8 cellular contexts compared by ENCODE assay signal in genomic region chr1:14778882-14779594, GRCh38.
DNase-seq lines count a peak whose midpoint lies in the region; ATAC-seq and TF ChIP-seq lines count a peak whose summit lies in the region.

No MANE protein-coding gene starts in this region.

- H3K18ac ChIP-seq in H9 (ENCODE audit: insufficient read length, low read depth, low read length), result no peak overlapping the region

- no peaks in the 10 kb centered on the region for H3K27me3 ChIP-seq in H9 (ENCODE audit: insufficient read depth, low read length)

- H3K23me2 ChIP-seq in H9 (ENCODE audit: insufficient read length, low read depth, low read length, poor library complexity, severe bottlenecking), result no peaks in the 10 kb centered on the region

- no peak overlapping the region for H3T11ph ChIP-seq in H9 (ENCODE audit: low read length)

- no peaks in the 10 kb centered on the region for H4K20me1 ChIP-seq in H9 (ENCODE audit: control insufficient read depth, insufficient read depth, insufficient read length)

- no peak overlapping the region for H3K4me3 Mint-ChIP-seq in H9
- no peak overlapping the region for H3K4me3 Mint-ChIP-seq in T-helper 2 cell treated with Interferon-gamma antibody and Interleukin-4, amounts not matched to agents 5 μg/mL and 100 μg/mL, for 36 hours

- H2BK5ac ChIP-seq in H9 (ENCODE audit: insufficient read length, low read length), result no peak overlapping the region

- peaks cover 50 to 52% of the 10 kb centered on the region in 2 experiments for H3K4me1 Mint-ChIP-seq in H9
- H3K4me1 Mint-ChIP-seq in T-helper 2 cell treated with Interferon-gamma antibody and Interleukin-4, amounts not matched to agents 5 μg/mL and 100 μg/mL, for 36 hours (ENCODE audit: low read depth), result peaks cover 8% of the 10 kb centered on the region

- DNase-seq in COLO668 (lab: John Stamatoyannopoulos, UW; ENCODE audit: unreplicated experiment) (peak; percentile 32), H9 (peak; percentile 83), fibroblast of mammary gland (ENCODE audit: low read depth) (peak; percentile 12), retina (peak; percentile 50), NCI-H2081 (lab: John Stamatoyannopoulos, UW) (no peak), cortex of kidney (lab: John Stamatoyannopoulos, UW) (no peak)
- peak; percentile 7 for DNase-seq in T-helper 2 cell treated with Interferon-gamma antibody and Interleukin-4, amounts not matched to agents 5 μg/mL and 100 μg/mL, for 36 hours (ENCODE audit: low spot score)

- no peak overlapping the region for H4K5ac ChIP-seq in H9 (ENCODE audit: insufficient read length, low read depth, low read length)

- H3K27me3 Mint-ChIP-seq in H9 (ENCODE audit: low read depth), result no peaks in the 10 kb centered on the region; the same call in 1 of the 2 replicates
- H3K27me3 Mint-ChIP-seq in T-helper 2 cell treated with Interferon-gamma antibody and Interleukin-4, amounts not matched to agents 5 μg/mL and 100 μg/mL, for 36 hours (ENCODE audit: low read depth), result no peaks in the 10 kb centered on the region

- TF ChIP-seq CTCF in H9 (conservative IDR thresholded peaks at IDR 0.05), result peak; percentile 94
- peak; percentile 68 for TF ChIP-seq CTCF in fibroblast of mammary gland (conservative IDR thresholded peaks at IDR 0.05; ENCODE audit: control insufficient read depth, insufficient read depth, low read depth, low read length)

- H3K9me3 ChIP-seq in H9 (ENCODE audit: control insufficient read depth, low read depth, low read length), result no peaks in the 10 kb centered on the region

- no peak for ATAC-seq in HG02759 (IDR thresholded peaks at IDR 0.05; ENCODE audit: unreplicated experiment)

- no peak overlapping the region for H3K4ac ChIP-seq in H9 (ENCODE audit: low read depth, low read length)

- no peak overlapping the region for H3K27ac ChIP-seq in H9 (ENCODE audit: insufficient read length, low read depth, low read length)

- no peak overlapping the region for H2AK5ac ChIP-seq in H9 (ENCODE audit: insufficient read length, low read length)

- H3K27ac Mint-ChIP-seq in H9, result peak overlapping the region in 2 of 3 experiments; percentile 42 to 84; a peak in 2 of 7 replicates
- no peak overlapping the region for H3K27ac Mint-ChIP-seq in T-helper 2 cell treated with Interferon-gamma antibody and Interleukin-4, amounts not matched to agents 5 μg/mL and 100 μg/mL, for 36 hours

- H2BK15ac ChIP-seq in H9 (ENCODE audit: low read depth, low read length), result no peak overlapping the region

- no peak overlapping the region for H3K56ac ChIP-seq in H9 (ENCODE audit: insufficient read length, low read depth, low read length)

- H3K4me1 ChIP-seq in H9 (ENCODE audit: insufficient read depth, low read length), result peaks cover 4% of the 10 kb centered on the region

- no peaks in the 10 kb centered on the region for H3K79me2 ChIP-seq in H9 (ENCODE audit: insufficient read depth, low read length)

- no peak overlapping the region for H4K8ac ChIP-seq in H9 (replicated peaks; ENCODE audit: insufficient read length, low read depth, low read length)

- no peak overlapping the region for H3K9ac ChIP-seq in H9 (ENCODE audit: extremely low read depth, insufficient read length, low read length)

- no peak overlapping the region for H3K14ac ChIP-seq in H9 (ENCODE audit: insufficient read depth, low read length)

- H2BK120ac ChIP-seq in H9 (ENCODE audit: low read depth, low read length, poor library complexity, severe bottlenecking), result no peak overlapping the region

- no peak overlapping the region for H2BK12ac ChIP-seq in H9 (ENCODE audit: insufficient read length, low read depth, low read length)

- no peak overlapping the region for H4K91ac ChIP-seq in H9 (ENCODE audit: insufficient read length, low read depth, low read length)

- H3K4me2 ChIP-seq in H9 (ENCODE audit: insufficient read depth, insufficient read length, low read length), result no peak overlapping the region

- H3K36me3 Mint-ChIP-seq in H9 (ENCODE audit: insufficient read depth in 1 of 3, low read depth in 3 of 3), result no peaks in the 10 kb centered on the region
- no peaks in the 10 kb centered on the region for H3K36me3 Mint-ChIP-seq in T-helper 2 cell treated with Interferon-gamma antibody and Interleukin-4, amounts not matched to agents 5 μg/mL and 100 μg/mL, for 36 hours (ENCODE audit: low read depth)

- no peak overlapping the region for H2BK20ac ChIP-seq in H9 (ENCODE audit: low read depth, low read length, poor library complexity, severe bottlenecking)

- no peaks in the 10 kb centered on the region for H3K79me1 ChIP-seq in H9 (ENCODE audit: insufficient read depth, low read depth, low read length, poor library complexity, severe bottlenecking)

- no peak overlapping the region for H3K23ac ChIP-seq in H9 (ENCODE audit: insufficient read length, low read depth, low read length)

- no peaks in the 10 kb centered on the region for H3K9me3 Mint-ChIP-seq in H9
- no peaks in the 10 kb centered on the region for H3K9me3 Mint-ChIP-seq in T-helper 2 cell treated with Interferon-gamma antibody and Interleukin-4, amounts not matched to agents 5 μg/mL and 100 μg/mL, for 36 hours

- H3K4me3 ChIP-seq in fibroblast of mammary gland (ENCODE audit: control insufficient read depth, low read depth, low read length), result no peak overlapping the region

- H2AFZ ChIP-seq in H9 (ENCODE audit: low read length), result no peak overlapping the region

- WGBS in H9 (ENCODE audit: extremely low coverage, insufficient read length, low lambda C conversion rate), result no CpG with 5 or more reads among the region's 10 CpGs

Comparison
In these comparisons a context has a peak if more than half of its experiments do, and no peak if none do; other contexts are left out.
1. DNase-seq: peak in COLO668 (single experiment), H9 (single experiment), T-helper 2 cell treated with Interferon-gamma antibody and Interleukin-4, amounts not matched to agents 5 μg/mL and 100 μg/mL, for 36 hours (single experiment), fibroblast of mammary gland (single experiment) and retina (single experiment); none in NCI-H2081 (0 of 2) and cortex of kidney (single experiment).